28 cellular contexts compared by ENCODE assay signal in the genomic region with DNA sequence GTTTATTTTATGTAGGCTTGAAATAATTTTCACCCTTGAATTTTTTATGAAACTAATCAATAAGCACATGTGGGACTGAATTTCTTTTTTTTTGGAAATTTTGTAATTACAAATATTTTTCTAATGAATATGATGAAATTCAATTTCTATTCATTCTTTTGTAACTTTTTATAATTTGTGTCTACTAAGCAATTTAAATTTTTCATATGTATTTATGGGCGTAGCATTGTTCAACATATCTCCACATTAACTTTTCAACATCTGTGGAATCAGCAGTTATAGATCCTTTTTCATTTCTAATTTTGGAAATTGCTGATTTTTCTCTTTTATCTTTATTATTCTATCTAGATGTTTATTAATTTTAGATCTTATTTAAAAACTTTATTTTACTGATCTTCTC.
"Had no signal": no experiment of that assay in that cellular context is flagged by ENCODE, and none has a peak within 500 bp of the region (broad histone marks: within the 10 kb centered on the region; RNA-seq: fewer than 3 reads in every experiment).

No MANE protein-coding gene starts in this region.

- DNase-seq: activated B cell treated with CpG ODN at 0.5 μM for 24 hours; activated CD4-positive, alpha-beta memory T cell treated with anti-CD3 and anti-CD28 coated beads for 36 hours; activated CD4-positive, alpha-beta T cell treated with anti-CD3 and anti-CD28 coated beads for 48 hours; activated CD4-positive, alpha-beta T cell treated with anti-CD3 and anti-CD28 coated beads, Interleukin-2, amount 50 U/mL, for 1 hour; activated CD8-positive, alpha-beta memory T cell treated with anti-CD3 and anti-CD28 coated beads, Interleukin-2, amount 10 ng/mL, durations not matched to agents 7 days and 5 days; activated CD8-positive, alpha-beta memory T cell treated with anti-CD3 and anti-CD28 coated beads, Interleukin-2, amount 50 U/mL, for 4 hours; activated CD8-positive, alpha-beta T cell treated with anti-CD3 and anti-CD28 coated beads, Interleukin-2, amount 10 ng/mL, durations not matched to agents 7 days and 5 days; activated effector memory CD4-positive, alpha-beta T cell treated with anti-CD3 and anti-CD28 coated beads, Interleukin-2, amount 50 U/mL, for 16 hours; activated naive CD4-positive, alpha-beta T cell treated with anti-CD3 and anti-CD28 coated beads for 36 hours; activated naive CD8-positive, alpha-beta T cell treated with anti-CD3 and anti-CD28 coated beads for 36 hours; activated naive CD8-positive, alpha-beta T cell treated with anti-CD3 and anti-CD28 coated beads, Interleukin-2, amount 50 U/mL, for 24 hours; activated T-cell treated with anti-CD3 and anti-CD28 coated beads, Interleukin-2, amount 50 U/mL, for 1 hour; activated T-cell treated with anti-CD3 and anti-CD28 coated beads, Interleukin-2, amount 50 U/mL, for 48 hours; adrenal gland; amygdala; aorta; body of pancreas; caudate nucleus; cortex of kidney; effector CD8-positive, alpha-beta T cell; esophagus squamous epithelium; foreskin melanocyte; head of caudate nucleus; T-helper 17 cell; T1000; WERI-Rb-1 had no signal

- FAIRE-seq: colon, endothelial cell of umbilical vein had no signal
